Comparison of ENCODE assay signal across 1 cellular context in genomic region chrX:85051627-85052026, GRCh38.
TF ChIP-seq lines count a peak whose summit lies in the region.

No MANE protein-coding gene starts in this region.

TF ChIP-seq in HEK293, 187 proteins besides CTCF, POLR2A, EP300 and RAD21 (continued from another document):
- TF ChIP-seq ZNF639 (tag by site-specific recombination; IDR thresholded peaks at IDR 0.05) (no peak), SCRT1 (tag by site-specific recombination; IDR thresholded peaks at IDR 0.05; ENCODE audit: borderline replicate concordance) (0 out of 2 replicates have a peak, but pooled peaks have one; percentile 20), ZNF221 (tag by site-specific recombination; IDR thresholded peaks at IDR 0.05; ENCODE audit: borderline replicate concordance) (no peak), ZFHX2 (tag by site-specific recombination; conservative IDR thresholded peaks at IDR 0.05) (no peak)
